In the genomic region with DNA sequence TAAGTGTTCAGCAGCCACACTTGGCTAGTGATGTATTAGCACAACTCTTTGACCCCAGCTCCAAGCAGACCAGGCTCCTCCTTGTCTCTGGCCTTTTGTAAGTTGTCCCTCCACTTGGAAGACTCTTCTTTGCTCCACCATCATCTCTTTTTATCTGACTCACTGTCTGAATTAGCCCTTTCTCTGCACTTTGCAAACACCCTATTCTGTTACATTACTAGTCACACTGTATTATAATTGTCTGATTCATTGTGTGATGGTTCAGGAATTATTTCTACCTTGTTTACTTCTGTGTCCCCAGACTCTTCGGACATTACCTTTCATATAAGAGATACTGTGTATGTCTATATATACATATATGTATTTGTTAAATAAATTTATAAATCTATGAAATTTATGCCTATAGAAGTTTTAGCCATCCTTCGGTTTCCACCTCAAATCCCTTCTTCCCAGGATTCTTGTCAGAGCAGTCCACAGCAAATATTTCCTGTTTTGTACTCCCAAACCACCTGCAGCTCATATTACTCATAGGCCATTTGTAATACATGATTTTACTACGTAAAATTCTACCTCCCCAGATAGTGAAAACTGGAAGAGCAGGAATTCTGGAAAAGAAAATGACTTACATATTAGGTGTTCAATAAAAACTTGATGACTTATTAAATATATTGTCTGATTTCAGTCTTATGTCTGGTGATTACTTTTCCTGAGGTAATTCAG, we compare ENCODE assay signal across 1 cellular context.
TF ChIP-seq lines count a peak whose summit lies in the region.

No MANE protein-coding gene starts in this region.

TF ChIP-seq in HCT116, 20 proteins besides CTCF, POLR2A, EP300 and RAD21 (continued from another document):
- TF ChIP-seq TCF7L2 (IDR thresholded peaks at IDR 0.05; ENCODE audit: borderline replicate concordance, extremely low read depth, insufficient read depth, insufficient read length) (no peak), SIN3A (IDR thresholded peaks at IDR 0.05; ENCODE audit: low read depth) (no peak), POLR2AphosphoS5 (IDR thresholded peaks at IDR 0.05; ENCODE audit: low read depth, low read length) (no peak), ZFX (IDR thresholded peaks at IDR 0.05) (no peak), SRF (IDR thresholded peaks at IDR 0.05; ENCODE audit: low read depth) (no peak), JUND (IDR thresholded peaks at IDR 0.05) (no peak)
- TF ChIP-seq, protein P1, sequence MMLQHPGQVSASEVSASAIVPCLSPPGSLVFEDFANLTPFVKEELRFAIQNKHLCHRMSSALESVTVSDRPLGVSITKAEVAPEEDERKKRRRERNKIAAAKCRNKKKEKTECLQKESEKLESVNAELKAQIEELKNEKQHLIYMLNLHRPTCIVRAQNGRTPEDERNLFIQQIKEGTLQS (IDR thresholded peaks at IDR 0.05): no peak
- TF ChIP-seq, protein P2, sequence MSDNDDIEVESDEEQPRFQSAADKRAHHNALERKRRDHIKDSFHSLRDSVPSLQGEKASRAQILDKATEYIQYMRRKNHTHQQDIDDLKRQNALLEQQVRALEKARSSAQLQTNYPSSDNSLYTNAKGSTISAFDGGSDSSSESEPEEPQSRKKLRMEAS (IDR thresholded peaks at IDR 0.05): no peak
